In the genomic region with DNA sequence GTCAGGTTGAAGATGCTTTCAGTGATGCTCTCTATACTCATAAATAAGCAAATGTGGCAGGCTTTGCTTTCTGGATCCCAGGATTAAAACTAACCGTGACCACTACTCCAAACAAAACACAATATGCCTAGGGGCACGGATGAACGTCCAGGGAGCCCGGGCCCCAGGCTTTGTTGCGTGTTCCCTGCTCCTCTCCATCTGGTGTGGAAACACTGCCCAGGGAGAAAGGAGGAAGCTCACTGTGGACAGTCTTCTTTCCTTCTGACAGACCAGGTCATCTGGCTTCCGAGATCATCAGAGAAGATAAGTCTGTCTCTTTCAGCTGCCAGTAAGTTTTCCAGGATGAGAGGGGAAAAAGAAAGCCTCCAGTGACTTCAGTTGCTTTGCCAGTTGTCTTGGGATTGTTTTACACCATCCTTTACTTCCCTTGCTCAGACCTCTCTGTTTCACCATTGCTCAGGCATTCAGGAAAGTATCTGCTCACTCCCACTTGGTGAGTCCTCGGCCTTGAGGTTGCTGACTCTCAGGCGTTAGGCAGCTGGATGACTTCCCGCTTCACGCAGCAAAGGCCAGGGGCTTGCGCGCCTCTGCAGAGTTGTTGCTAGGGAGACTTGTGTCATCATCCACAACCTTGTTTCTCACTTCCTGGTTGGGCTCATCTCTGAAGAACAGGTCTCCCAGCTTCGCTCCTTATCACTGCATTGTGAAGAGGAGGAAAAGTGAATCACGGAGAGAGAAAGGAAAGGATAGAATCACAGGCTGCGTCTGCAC, we compare ENCODE assay signal across 9 cellular contexts. TPM values are rescaled to one million over a fixed set of nuclear protein-coding genes. Genes with fewer than 3 reads are reported as not detected.
DNase-seq lines count a peak whose midpoint lies in the region; ATAC-seq and TF ChIP-seq lines count a peak whose summit lies in the region.
"Had no signal": no experiment of that assay in that cellular context is flagged by ENCODE, and none has a peak within 500 bp of the region (broad histone marks: within the 10 kb centered on the region; RNA-seq: fewer than 3 reads in every experiment).

No MANE protein-coding gene starts in this region.

- no peaks in the 10 kb centered on the region for H4K20me1 ChIP-seq in BLaER1 treated with 17β-estradiol and CSF1 and Interleukin-3, amounts not matched to agents 10 nM and 100 nM

- no peak for TF ChIP-seq CTCF in endodermal cell (conservative IDR thresholded peaks at IDR 0.05)

- H3K4me2 ChIP-seq in BLaER1 treated with 17β-estradiol and CSF1 and Interleukin-3, amounts not matched to agents 10 nM and 100 nM: peak overlapping the region in 3 of 11 experiments; percentile 4 to 40 (median 10); a peak in 4 of 22 replicates

- no peak for ATAC-seq in HG03469 (IDR thresholded peaks at IDR 0.05; ENCODE audit: unreplicated experiment)
- ATAC-seq in HG03135 (IDR thresholded peaks at IDR 0.05; ENCODE audit: unreplicated experiment): no peak
- no peak for ATAC-seq in GM19455 (IDR thresholded peaks at IDR 0.05; ENCODE audit: unreplicated experiment)

- no peaks in the 10 kb centered on the region for H3K27me3 Mint-ChIP-seq in endodermal cell (ENCODE audit: insufficient read depth)

- H3K9me3 Mint-ChIP-seq in endodermal cell: no peaks in the 10 kb centered on the region

- H3K27ac ChIP-seq in BLaER1 treated with 17β-estradiol and CSF1 and Interleukin-3, amounts not matched to agents 10 nM and 100 nM: peak overlapping the region in 7 of 11 experiments; percentile 14 to 60 (median 44); a peak in 12 of 22 replicates
- H3K27ac ChIP-seq in endodermal cell (ENCODE audit: low read depth, low read length): no peak overlapping the region

- H3K36me3 Mint-ChIP-seq in endodermal cell (ENCODE audit: low read depth): peaks cover 79% of the 10 kb centered on the region

- peak overlapping the region in 8 of 11 experiments; percentile 29 to 55 (median 40); a peak in 11 of 22 replicates for H3K9ac ChIP-seq in BLaER1 treated with 17β-estradiol and CSF1 and Interleukin-3, amounts not matched to agents 10 nM and 100 nM
- H3K9ac ChIP-seq in endodermal cell (ENCODE audit: extremely low read depth, low read length, poor library complexity, severe bottlenecking): peak overlapping the region; percentile 32

- peaks cover 0 to 21% (median 6%) of the 10 kb centered on the region in 10 experiments; a peak in 9 of 20 replicates for H3K4me1 ChIP-seq in BLaER1 treated with 17β-estradiol and CSF1 and Interleukin-3, amounts not matched to agents 10 nM and 100 nM
- H3K4me1 ChIP-seq in endodermal cell (ENCODE audit: control insufficient read depth, insufficient read depth, low read length): no peaks in the 10 kb centered on the region

- peak; percentile 79 to 89 for DNase-seq in NOMO-1 (lab: John Stamatoyannopoulos, UW; ENCODE audit: unreplicated experiment in 2 of 2)
- no peak for DNase-seq in endodermal cell
- peak; percentile 76 for DNase-seq in mucosa of gallbladder (ENCODE audit: low spot score)
- DNase-seq in HuH-7.5 (ENCODE audit: low spot score): no peak
- DNase-seq: effector memory CD4-positive, alpha-beta T cell had no signal

- no peak overlapping the region for H3K4me3 ChIP-seq in BLaER1 treated with 17β-estradiol and CSF1 and Interleukin-3, amounts not matched to agents 10 nM and 100 nM
- no peak overlapping the region for H3K4me3 ChIP-seq in endodermal cell (ENCODE audit: low read length)

- H3K36me3 ChIP-seq in BLaER1 treated with 17β-estradiol and CSF1 and Interleukin-3, amounts not matched to agents 10 nM and 100 nM: peaks cover 48 to 81% (median 57%) of the 10 kb centered on the region in 11 experiments
- H3K36me3 ChIP-seq in endodermal cell (ENCODE audit: control insufficient read depth, insufficient read depth, low read length): peaks cover 67% of the 10 kb centered on the region

- no peaks in the 10 kb centered on the region for H3K4me1 Mint-ChIP-seq in endodermal cell

- WGBS in endodermal cell (ENCODE audit: insufficient coverage in 1 of 2, insufficient read length in 1 of 2), 2 experiments: 73 to 90% methylated on average over 8 to 15 of the region's 15 CpGs

- no peaks in the 10 kb centered on the region for H3K27me3 ChIP-seq in BLaER1 treated with 17β-estradiol and CSF1 and Interleukin-3, amounts not matched to agents 10 nM and 100 nM
- no peaks in the 10 kb centered on the region for H3K27me3 ChIP-seq in endodermal cell (ENCODE audit: control insufficient read depth, insufficient read depth, low read length, poor library complexity, severe bottlenecking)

- H3K27ac Mint-ChIP-seq in endodermal cell: peak overlapping the region; percentile 52

- H3K9me3 ChIP-seq in BLaER1 treated with 17β-estradiol and CSF1 and Interleukin-3, amounts not matched to agents 10 nM and 100 nM (replicated peaks in 1 of 11): no peaks in the 10 kb centered on the region
- H3K9me3 ChIP-seq in endodermal cell (ENCODE audit: control insufficient read depth, low read length): no peaks in the 10 kb centered on the region

- H3K4me3 Mint-ChIP-seq in endodermal cell: no peak overlapping the region

RNA-seq across cellular contexts. Expression of a gene that starts 20.6 kb away (rescaled TPM):
- 100 to 1,000 TPM; 198 to 217 TPM for total RNA-seq in endodermal cell
- 295 TPM for polyA plus RNA-seq in endodermal cell (2013, experiment 1 of 2)
- polyA plus RNA-seq in endodermal cell (2013, experiment 2 of 2): 279 TPM
- total RNA-seq in mucosa of gallbladder: 165 TPM

RNA-seq across cellular contexts. Expression of a gene that starts 52.0 kb away (rescaled TPM):
- total RNA-seq in endodermal cell (10 to 100 TPM; 23.1 to 30.8 TPM), mucosa of gallbladder (27.9 TPM)
- 22.5 TPM for polyA plus RNA-seq in endodermal cell (2013, experiment 1 of 2)
- 25.0 TPM for polyA plus RNA-seq in endodermal cell (2013, experiment 2 of 2)

Comparison
In these comparisons a context has a peak if more than half of its experiments do, and no peak if none do; other contexts are left out.
1. DNase-seq: peak in NOMO-1 (2 of 2) and mucosa of gallbladder (single experiment); none in endodermal cell (single experiment) and HuH-7.5 (single experiment).